In the genomic region with DNA sequence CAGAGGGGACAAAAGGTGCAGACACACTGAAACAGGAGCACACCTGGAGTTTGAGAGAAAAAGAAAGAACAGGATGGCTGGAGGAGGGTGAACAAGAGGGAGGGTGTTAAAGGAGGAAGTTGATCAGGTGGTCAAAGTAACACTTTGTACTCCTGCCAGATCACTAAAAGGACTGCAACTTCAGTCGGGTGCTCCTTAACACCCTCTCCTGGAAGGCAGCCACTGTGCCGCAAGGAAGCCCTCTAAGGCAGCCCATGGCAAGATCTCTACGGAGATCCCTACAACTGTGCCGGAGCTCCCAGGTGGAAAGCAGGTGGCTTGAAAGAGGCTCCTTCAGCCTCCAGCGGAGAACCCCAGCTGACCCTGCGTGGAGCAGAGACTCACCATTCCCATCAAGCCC, we compare ENCODE assay signal across 17 cellular contexts.
A peak's percentile ranks its signal among the peaks of the same experiment; 100 is the strongest.
DNase-seq lines count a peak whose midpoint lies in the region; ATAC-seq and TF ChIP-seq lines count a peak whose summit lies in the region.
"Had no signal": no experiment of that assay in that cellular context is flagged by ENCODE, and none has a peak within 500 bp of the region (broad histone marks: within the 10 kb centered on the region; RNA-seq: fewer than 3 reads in every experiment).

No MANE protein-coding gene starts in this region.

- H3K9ac ChIP-seq in parathyroid adenoma, result no peak overlapping the region

- H3K36me3 ChIP-seq in parathyroid adenoma (ENCODE audit: control insufficient read depth, insufficient read depth, low read length), result no peaks in the 10 kb centered on the region
- no peaks in the 10 kb centered on the region for H3K36me3 ChIP-seq in gastrocnemius medialis
- H3K36me3 ChIP-seq: HAP-1, right atrium auricular region had no signal

- peak overlapping the region; percentile 50 for H3K4me2 ChIP-seq in parathyroid adenoma (ENCODE audit: low read length)

- no peaks in the 10 kb centered on the region for H3K79me2 ChIP-seq in parathyroid adenoma

- H3K9me3 ChIP-seq in parathyroid adenoma (ENCODE audit: control insufficient read depth, low read length) (no peaks in the 10 kb centered on the region), gastrocnemius medialis (no peaks in the 10 kb centered on the region)

- H3K27ac ChIP-seq in parathyroid adenoma (peak overlapping the region; percentile 57), gastrocnemius medialis (no peak overlapping the region)
- H3K27ac ChIP-seq: right atrium auricular region had no signal

- in situ Hi-C loops in gastrocnemius medialis (cut with MboI; ENCODE audit: low sequenced_read_pairs in 4 of 4), result no loop called here

- DNase-seq in ELF-1 (ENCODE audit: low read depth, low spot score) (peak; percentile 63), NCI-H1105 (lab: John Stamatoyannopoulos, UW) (peak; percentile 34), iPS DF 4.7 (ENCODE audit: extremely low read depth, low spot score) (peak; percentile 19), gastrocnemius medialis (no peak), NCI-H1092 (lab: John Stamatoyannopoulos, UW) (no peak), D341Med (ENCODE audit: low spot score) (no peak)
- DNase-seq: activated CD4-positive, CD25-positive, alpha-beta regulatory T cell treated with anti-CD3 and anti-CD28 coated beads, Interleukin-2, amount 50 U/mL, for 72 hours; activated gamma-delta T cell treated with Interleukin-2 at 50 U/mL for 16 hours; anterior cingulate cortex; cerebellar nuclear complex; NK-92 treated with Interleukin-12 subunit alpha and Interleukin-12 subunit beta, amount 100 ng/mL, for 24 hours; Right ventricle myocardium superior; substantia nigra had no signal

- peak overlapping the region; percentile 82 for H2AFZ ChIP-seq in parathyroid adenoma

- peak; percentile 5 for TF ChIP-seq CTCF in parathyroid adenoma (IDR thresholded peaks at IDR 0.05)
- no peak for TF ChIP-seq CTCF in gastrocnemius medialis (IDR thresholded peaks at IDR 0.05 in 4 of 5, conservative IDR thresholded peaks at IDR 0.05 in 1 of 5)

- intact Hi-C loops in gastrocnemius medialis (cut with DNase I; ENCODE audit: low total_unique reads), result no loop called here

- H3K4me3 ChIP-seq in parathyroid adenoma (ENCODE audit: low read depth, low read length) (peak overlapping the region; percentile 28), gastrocnemius medialis (no peak overlapping the region)
- H3K4me3 ChIP-seq: HAP-1, right atrium auricular region had no signal

- H3K27me3 ChIP-seq in parathyroid adenoma (ENCODE audit: control insufficient read depth, insufficient read depth, low read length), result no peaks in the 10 kb centered on the region
- no peaks in the 10 kb centered on the region for H3K27me3 ChIP-seq in gastrocnemius medialis
- H3K27me3 ChIP-seq: right atrium auricular region had no signal

- no peak for TF ChIP-seq POLR2A in gastrocnemius medialis (IDR thresholded peaks at IDR 0.05)

- no peak for ATAC-seq in gastrocnemius medialis
- ATAC-seq in HG02571 (IDR thresholded peaks at IDR 0.05; ENCODE audit: unreplicated experiment), result no peak

- H3K4me1 ChIP-seq in parathyroid adenoma (peaks cover 17% of the 10 kb centered on the region), gastrocnemius medialis (no peaks in the 10 kb centered on the region)
- H3K4me1 ChIP-seq: right atrium auricular region had no signal

Comparison
In these comparisons a context has a peak if more than half of its experiments do, and no peak if none do; other contexts are left out.
1. DNase-seq: peak in ELF-1 (single experiment), NCI-H1105 (single experiment) and iPS DF 4.7 (single experiment); none in gastrocnemius medialis (0 of 2), NCI-H1092 (single experiment) and D341Med (single experiment).